In the genomic region with DNA sequence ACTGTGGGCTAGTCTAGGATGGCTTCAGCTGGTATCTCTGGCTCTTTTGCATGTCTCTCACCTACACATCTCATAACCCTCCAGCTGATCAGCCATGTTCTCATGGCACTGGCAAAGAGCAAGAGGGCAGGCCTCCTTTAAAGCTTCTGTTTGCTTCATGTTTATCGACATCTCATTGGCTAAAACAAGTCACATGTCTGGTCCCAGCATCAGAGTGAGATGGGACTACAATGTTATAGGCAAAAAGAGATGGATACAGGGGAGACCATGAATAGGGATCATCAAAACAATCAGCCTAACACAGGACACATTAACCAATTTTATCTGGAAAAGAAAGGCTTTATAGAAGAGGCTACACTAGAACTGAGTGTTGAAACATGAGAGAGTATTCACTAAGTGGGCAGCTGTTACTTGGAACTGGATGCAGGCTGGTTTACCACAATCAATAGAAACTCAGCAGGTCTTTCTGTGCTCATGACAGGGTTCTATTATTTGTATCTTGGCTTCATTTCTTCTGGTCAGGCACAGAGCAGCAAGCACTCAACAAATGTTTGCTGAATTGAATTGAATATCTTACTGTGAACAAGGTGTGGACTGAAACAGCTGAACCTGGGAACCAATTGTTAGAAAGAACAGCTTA, we compare ENCODE assay signal across 1 cellular context.
TF ChIP-seq lines count a peak whose summit lies in the region.

No MANE protein-coding gene starts in this region.

TF ChIP-seq in IMR-90, 13 proteins besides CTCF, POLR2A, EP300 and RAD21:
- TF ChIP-seq, protein P1, sequence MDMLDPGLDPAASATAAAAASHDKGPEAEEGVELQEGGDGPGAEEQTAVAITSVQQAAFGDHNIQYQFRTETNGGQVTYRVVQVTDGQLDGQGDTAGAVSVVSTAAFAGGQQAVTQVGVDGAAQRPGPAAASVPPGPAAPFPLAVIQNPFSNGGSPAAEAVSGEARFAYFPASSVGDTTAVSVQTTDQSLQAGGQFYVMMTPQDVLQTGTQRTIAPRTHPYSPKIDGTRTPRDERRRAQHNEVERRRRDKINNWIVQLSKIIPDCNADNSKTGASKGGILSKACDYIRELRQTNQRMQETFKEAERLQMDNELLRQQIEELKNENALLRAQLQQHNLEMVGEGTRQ (IDR thresholded peaks at IDR 0.05; ENCODE audit: low read depth, low read length): 0 out of 2 replicates have a peak, but pooled peaks have one; percentile 17
- TF ChIP-seq SMC3 (IDR thresholded peaks at IDR 0.05; ENCODE audit: low read depth, low read length): no peak
